ENCODE assay signal across 8 cellular contexts in genomic region chr9:19232830-19233194, GRCh38. TPM values are rescaled to one million over a fixed set of nuclear protein-coding genes. Genes with fewer than 3 reads are reported as not detected.
A peak's percentile ranks its signal among the peaks of the same experiment; 100 is the strongest.
DNase-seq lines count a peak whose midpoint lies in the region; FAIRE-seq and TF ChIP-seq lines count a peak whose summit lies in the region.

No MANE protein-coding gene starts in this region.

- FAIRE-seq in small intestine (lab: Jason Lieb, UNC), result no peak

- H3K4me1 ChIP-seq in endocrine pancreas (ENCODE audit: control insufficient read depth, insufficient read depth, low read length) (peaks cover 5% of the 10 kb centered on the region), small intestine (ENCODE audit: control insufficient read depth in 2 of 2, insufficient read depth in 1 of 2, low read depth in 1 of 2, low read length in 1 of 2) (peaks cover 0 to 5% of the 10 kb centered on the region in 2 donors)

- H3K36me3 ChIP-seq in endocrine pancreas (ENCODE audit: control insufficient read depth, insufficient read depth, low read length) (no peaks in the 10 kb centered on the region), small intestine (ENCODE audit: control insufficient read depth in 2 of 2, insufficient read depth in 2 of 2, low read length in 2 of 2) (no peaks in the 10 kb centered on the region)

- peak; percentile 41 for DNase-seq in DMS53 (lab: John Stamatoyannopoulos, UW)
- DNase-seq in DMS53 treated with DMSO at 0.1 percent for 48 hours (lab: John Stamatoyannopoulos, UW; ENCODE audit: unreplicated experiment), result no peak
- DNase-seq in NB4 (ENCODE audit: low read depth), result peak; percentile 33
- peak; percentile 51 for DNase-seq in small intestine
- DNase-seq in stimulated activated CD8-positive, alpha-beta memory T cell treated with anti-CD3 and anti-CD28 coated beads, Interleukin-4, amount 100 ng/mL, for 48 hours, result no peak
- DNase-seq in GDM1 (lab: John Stamatoyannopoulos, UW), result no peak
- no peak for DNase-seq in NCI-H82 treated with DMSO at 0.1 percent for 48 hours (lab: John Stamatoyannopoulos, UW; ENCODE audit: unreplicated experiment)

- no peak overlapping the region for H3K27ac ChIP-seq in small intestine (ENCODE audit: low read depth in 1 of 2, low read length in 1 of 2)

- H3K9me3 ChIP-seq in endocrine pancreas (ENCODE audit: control insufficient read depth, low read length), result no peaks in the 10 kb centered on the region
- no peaks in the 10 kb centered on the region for H3K9me3 ChIP-seq in small intestine (ENCODE audit: control insufficient read depth, low read depth)

- no peak for TF ChIP-seq CTCF in NB4 (IDR thresholded peaks at IDR 0.05; ENCODE audit: low read depth, low read length)

- 0 to 18% (median 14%) methylated on average over 1 of the region's 1 CpG for WGBS in small intestine, 3 donors

- no peak for TF ChIP-seq POLR2A in NB4 (IDR thresholded peaks at IDR 0.05; ENCODE audit: extremely low read depth, insufficient read length)

- H3K4me3 ChIP-seq in NB4 (ENCODE audit: low read depth, low read length), result peak overlapping the region; percentile 82
- peak overlapping the region; percentile 94 for H3K4me3 ChIP-seq in endocrine pancreas (ENCODE audit: control insufficient read depth, insufficient read depth, low read length)
- H3K4me3 ChIP-seq in small intestine (ENCODE audit: low read depth in 1 of 2, low read length in 2 of 2), result peak overlapping the region in 1 of 2 donors; percentile 88

- H3K9ac ChIP-seq in endocrine pancreas (ENCODE audit: control insufficient read depth, insufficient read depth, low read length), result no peak overlapping the region

- H3K27me3 ChIP-seq in endocrine pancreas (ENCODE audit: control insufficient read depth, insufficient read depth, low read length), result no peaks in the 10 kb centered on the region
- no peaks in the 10 kb centered on the region for H3K27me3 ChIP-seq in small intestine (ENCODE audit: control insufficient read depth in 2 of 2, insufficient read depth in 2 of 2, low read length in 2 of 2)

RNA-seq across cellular contexts. Expression of gene DENND4C, which starts 2.3 kb away (rescaled TPM):
- 10 to 100 TPM; 13.8 to 18.6 (median 16.8) TPM for polyA plus RNA-seq in small intestine

Comparison
In these comparisons a context has a peak if more than half of its experiments do, and no peak if none do; other contexts are left out.
1. DNase-seq: peak in DMS53 (single experiment), NB4 (single experiment) and small intestine (single experiment); none in DMS53 treated with DMSO at 0.1 percent for 48 hours (single experiment), stimulated activated CD8-positive, alpha-beta memory T cell treated with anti-CD3 and anti-CD28 coated beads, Interleukin-4, amount 100 ng/mL, for 48 hours (single experiment), GDM1 (single experiment) and NCI-H82 treated with DMSO at 0.1 percent for 48 hours (single experiment).